ENCODE assay signal across 8 cellular contexts in the genomic region with DNA sequence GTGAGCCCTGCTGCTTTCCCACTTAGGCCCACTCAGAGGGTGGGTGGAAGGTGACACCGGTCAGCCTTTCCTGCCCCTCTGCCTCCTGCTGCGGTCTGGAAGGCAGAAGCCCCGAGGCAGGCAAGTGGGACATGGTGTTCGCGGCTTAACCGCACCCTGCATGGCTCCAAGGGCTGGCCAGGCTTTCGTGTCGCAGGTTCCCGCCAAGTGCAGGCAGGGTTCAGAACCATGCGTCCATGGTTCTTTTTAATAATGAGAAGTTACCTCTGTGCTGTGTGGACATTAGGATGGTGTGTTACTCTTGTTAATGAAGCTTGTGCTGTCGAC. TPM values are rescaled to one million over a fixed set of nuclear protein-coding genes. Genes with fewer than 3 reads are reported as not detected.
A peak's percentile ranks its signal among the peaks of the same experiment; 100 is the strongest.
DNase-seq lines count a peak whose midpoint lies in the region; ATAC-seq and TF ChIP-seq lines count a peak whose summit lies in the region.

No MANE protein-coding gene starts in this region.

- H3K9me3 Mint-ChIP-seq in brain, result no peaks in the 10 kb centered on the region

- DNase-seq in omental fat pad (ENCODE audit: low spot score), result no peak
- no peak for DNase-seq in NCI-H748 treated with DMSO at 0.1 percent for 48 hours (lab: John Stamatoyannopoulos, UW)

- peak overlapping the region; percentile 36 to 81 for H3K9ac ChIP-seq in mucosa of rectum (ENCODE audit: low read depth in 1 of 2, low read length in 2 of 2)

- peaks cover 15% of the 10 kb centered on the region for H3K4me1 Mint-ChIP-seq in brain

- H3K36me3 Mint-ChIP-seq in brain, result no peaks in the 10 kb centered on the region

- peak overlapping the region; percentile 90 to 94 for H3K4me3 ChIP-seq in mucosa of rectum (ENCODE audit: low read length in 2 of 2)

- peaks cover 44% of the 10 kb centered on the region for H3K27me3 Mint-ChIP-seq in brain

- peak overlapping the region; percentile 81 to 89 (median 85) for H3K4me3 Mint-ChIP-seq in brain

- H3K9me3 ChIP-seq in mucosa of rectum (ENCODE audit: control insufficient read depth in 2 of 2, low read length in 2 of 2), result no peaks in the 10 kb centered on the region

- no peaks in the 10 kb centered on the region for H3K27me3 ChIP-seq in mucosa of rectum (ENCODE audit: control insufficient read depth in 2 of 2, insufficient read depth in 2 of 2, low read length in 2 of 2)

- TF ChIP-seq CTCF in brain (conservative IDR thresholded peaks at IDR 0.05) (no peak), omental fat pad (IDR thresholded peaks at IDR 0.05) (no peak)

- no peak overlapping the region for H3K27ac Mint-ChIP-seq in brain

- H3K27ac ChIP-seq in mucosa of rectum (ENCODE audit: low read depth in 2 of 2, low read length in 2 of 2), result peak overlapping the region; percentile 54 to 68

- H3K36me3 ChIP-seq in mucosa of rectum (ENCODE audit: control insufficient read depth in 2 of 2, insufficient read depth in 2 of 2, low read length in 2 of 2), result no peaks in the 10 kb centered on the region

- ATAC-seq in GM18505 (IDR thresholded peaks at IDR 0.05; ENCODE audit: unreplicated experiment) (peak; percentile 15), HG03139 (IDR thresholded peaks at IDR 0.05; ENCODE audit: unreplicated experiment) (peak; percentile 6), omental fat pad (ENCODE audit: low FRiP score) (no peak), GM18520 (IDR thresholded peaks at IDR 0.05; ENCODE audit: unreplicated experiment) (no peak), GM18502 (IDR thresholded peaks at IDR 0.05; ENCODE audit: poor library complexity, unreplicated experiment) (no peak)

- no peak for TF ChIP-seq POLR2A in GM18505 (IDR thresholded peaks at IDR 0.05; ENCODE audit: borderline replicate concordance, extremely low read depth, insufficient read depth, insufficient read length)

- H3K4me1 ChIP-seq in mucosa of rectum (ENCODE audit: control insufficient read depth in 2 of 2, insufficient read depth in 2 of 2, low read length in 2 of 2), result peaks cover 0 to 3% of the 10 kb centered on the region in 2 donors

RNA-seq across cellular contexts. Expression of a gene that starts 1.0 kb away (rescaled TPM):
- 0.88 TPM for polyA plus RNA-seq in brain (ENCODE audit: insufficient read depth, low read depth, low replicate concordance)
- 10 to 100 TPM in 3 of 4 donors, 1 to 10 TPM in 1; 9.7 to 24.7 (median 17.6) TPM for total RNA-seq in omental fat pad

Comparison
In these comparisons a context has a peak if more than half of its experiments do, and no peak if none do; other contexts are left out.
1. ATAC-seq: peak in GM18505 (single experiment) and HG03139 (single experiment); none in omental fat pad (single experiment), GM18520 (single experiment) and GM18502 (single experiment).